ENCODE assay signal across 1 cellular context in the genomic region with DNA sequence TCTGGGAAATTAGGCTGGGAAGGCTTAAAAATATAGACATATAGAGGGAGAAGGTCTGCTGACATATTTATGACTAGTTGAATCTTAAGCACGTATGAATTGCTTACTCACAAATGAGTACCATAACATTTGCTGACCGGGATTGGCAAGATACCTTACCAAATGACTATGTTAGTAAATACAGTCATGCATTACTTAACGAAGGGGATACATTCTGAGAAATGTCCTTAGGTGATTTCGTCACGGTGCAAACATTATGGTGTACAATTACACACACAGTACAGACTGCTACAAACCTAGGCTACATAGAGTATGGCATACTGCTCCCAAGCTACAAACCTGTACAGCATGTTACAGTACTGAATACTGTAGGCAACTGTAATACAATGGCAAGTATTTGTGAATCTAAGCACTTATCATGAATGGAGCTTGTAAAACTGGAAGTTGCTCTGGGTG.
TF ChIP-seq lines count a peak whose summit lies in the region.

No MANE protein-coding gene starts in this region.

TF ChIP-seq in WTC11, 78 proteins besides CTCF, POLR2A, EP300 and RAD21 (continued from another document):
- TF ChIP-seq, protein P1, sequence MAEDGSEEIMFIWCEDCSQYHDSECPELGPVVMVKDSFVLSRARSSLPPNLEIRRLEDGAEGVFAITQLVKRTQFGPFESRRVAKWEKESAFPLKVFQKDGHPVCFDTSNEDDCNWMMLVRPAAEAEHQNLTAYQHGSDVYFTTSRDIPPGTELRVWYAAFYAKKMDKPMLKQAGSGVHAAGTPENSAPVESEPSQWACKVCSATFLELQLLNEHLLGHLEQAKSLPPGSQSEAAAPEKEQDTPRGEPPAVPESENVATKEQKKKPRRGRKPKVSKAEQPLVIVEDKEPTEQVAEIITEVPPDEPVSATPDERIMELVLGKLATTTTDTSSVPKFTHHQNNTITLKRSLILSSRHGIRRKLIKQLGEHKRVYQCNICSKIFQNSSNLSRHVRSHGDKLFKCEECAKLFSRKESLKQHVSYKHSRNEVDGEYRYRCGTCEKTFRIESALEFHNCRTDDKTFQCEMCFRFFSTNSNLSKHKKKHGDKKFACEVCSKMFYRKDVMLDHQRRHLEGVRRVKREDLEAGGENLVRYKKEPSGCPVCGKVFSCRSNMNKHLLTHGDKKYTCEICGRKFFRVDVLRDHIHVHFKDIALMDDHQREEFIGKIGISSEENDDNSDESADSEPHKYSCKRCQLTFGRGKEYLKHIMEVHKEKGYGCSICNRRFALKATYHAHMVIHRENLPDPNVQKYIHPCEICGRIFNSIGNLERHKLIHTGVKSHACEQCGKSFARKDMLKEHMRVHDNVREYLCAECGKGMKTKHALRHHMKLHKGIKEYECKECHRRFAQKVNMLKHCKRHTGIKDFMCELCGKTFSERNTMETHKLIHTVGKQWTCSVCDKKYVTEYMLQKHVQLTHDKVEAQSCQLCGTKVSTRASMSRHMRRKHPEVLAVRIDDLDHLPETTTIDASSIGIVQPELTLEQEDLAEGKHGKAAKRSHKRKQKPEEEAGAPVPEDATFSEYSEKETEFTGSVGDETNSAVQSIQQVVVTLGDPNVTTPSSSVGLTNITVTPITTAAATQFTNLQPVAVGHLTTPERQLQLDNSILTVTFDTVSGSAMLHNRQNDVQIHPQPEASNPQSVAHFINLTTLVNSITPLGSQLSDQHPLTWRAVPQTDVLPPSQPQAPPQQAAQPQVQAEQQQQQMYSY (CRISPR knock-in tag; IDR thresholded peaks at IDR 0.05), result no peak
- TF ChIP-seq GRHL2 (CRISPR knock-in tag; IDR thresholded peaks at IDR 0.05; ENCODE audit: insufficient replicate concordance, severe bottlenecking), result no peak
- no peak for TF ChIP-seq SP1 (CRISPR knock-in tag; conservative IDR thresholded peaks at IDR 0.05)
- no peak for TF ChIP-seq ZBTB21 (CRISPR knock-in tag; IDR thresholded peaks at IDR 0.05; ENCODE audit: borderline replicate concordance)
- TF ChIP-seq HMGA2 (CRISPR knock-in tag; IDR thresholded peaks at IDR 0.05), result no peak
- TF ChIP-seq, protein P2, sequence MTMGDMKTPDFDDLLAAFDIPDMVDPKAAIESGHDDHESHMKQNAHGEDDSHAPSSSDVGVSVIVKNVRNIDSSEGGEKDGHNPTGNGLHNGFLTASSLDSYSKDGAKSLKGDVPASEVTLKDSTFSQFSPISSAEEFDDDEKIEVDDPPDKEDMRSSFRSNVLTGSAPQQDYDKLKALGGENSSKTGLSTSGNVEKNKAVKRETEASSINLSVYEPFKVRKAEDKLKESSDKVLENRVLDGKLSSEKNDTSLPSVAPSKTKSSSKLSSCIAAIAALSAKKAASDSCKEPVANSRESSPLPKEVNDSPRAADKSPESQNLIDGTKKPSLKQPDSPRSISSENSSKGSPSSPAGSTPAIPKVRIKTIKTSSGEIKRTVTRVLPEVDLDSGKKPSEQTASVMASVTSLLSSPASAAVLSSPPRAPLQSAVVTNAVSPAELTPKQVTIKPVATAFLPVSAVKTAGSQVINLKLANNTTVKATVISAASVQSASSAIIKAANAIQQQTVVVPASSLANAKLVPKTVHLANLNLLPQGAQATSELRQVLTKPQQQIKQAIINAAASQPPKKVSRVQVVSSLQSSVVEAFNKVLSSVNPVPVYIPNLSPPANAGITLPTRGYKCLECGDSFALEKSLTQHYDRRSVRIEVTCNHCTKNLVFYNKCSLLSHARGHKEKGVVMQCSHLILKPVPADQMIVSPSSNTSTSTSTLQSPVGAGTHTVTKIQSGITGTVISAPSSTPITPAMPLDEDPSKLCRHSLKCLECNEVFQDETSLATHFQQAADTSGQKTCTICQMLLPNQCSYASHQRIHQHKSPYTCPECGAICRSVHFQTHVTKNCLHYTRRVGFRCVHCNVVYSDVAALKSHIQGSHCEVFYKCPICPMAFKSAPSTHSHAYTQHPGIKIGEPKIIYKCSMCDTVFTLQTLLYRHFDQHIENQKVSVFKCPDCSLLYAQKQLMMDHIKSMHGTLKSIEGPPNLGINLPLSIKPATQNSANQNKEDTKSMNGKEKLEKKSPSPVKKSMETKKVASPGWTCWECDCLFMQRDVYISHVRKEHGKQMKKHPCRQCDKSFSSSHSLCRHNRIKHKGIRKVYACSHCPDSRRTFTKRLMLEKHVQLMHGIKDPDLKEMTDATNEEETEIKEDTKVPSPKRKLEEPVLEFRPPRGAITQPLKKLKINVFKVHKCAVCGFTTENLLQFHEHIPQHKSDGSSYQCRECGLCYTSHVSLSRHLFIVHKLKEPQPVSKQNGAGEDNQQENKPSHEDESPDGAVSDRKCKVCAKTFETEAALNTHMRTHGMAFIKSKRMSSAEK (CRISPR knock-in tag; IDR thresholded peaks at IDR 0.05; ENCODE audit: borderline replicate concordance), result no peak
- TF ChIP-seq SOX15 (CRISPR knock-in tag; IDR thresholded peaks at IDR 0.05), result no peak
- TF ChIP-seq, protein P3, sequence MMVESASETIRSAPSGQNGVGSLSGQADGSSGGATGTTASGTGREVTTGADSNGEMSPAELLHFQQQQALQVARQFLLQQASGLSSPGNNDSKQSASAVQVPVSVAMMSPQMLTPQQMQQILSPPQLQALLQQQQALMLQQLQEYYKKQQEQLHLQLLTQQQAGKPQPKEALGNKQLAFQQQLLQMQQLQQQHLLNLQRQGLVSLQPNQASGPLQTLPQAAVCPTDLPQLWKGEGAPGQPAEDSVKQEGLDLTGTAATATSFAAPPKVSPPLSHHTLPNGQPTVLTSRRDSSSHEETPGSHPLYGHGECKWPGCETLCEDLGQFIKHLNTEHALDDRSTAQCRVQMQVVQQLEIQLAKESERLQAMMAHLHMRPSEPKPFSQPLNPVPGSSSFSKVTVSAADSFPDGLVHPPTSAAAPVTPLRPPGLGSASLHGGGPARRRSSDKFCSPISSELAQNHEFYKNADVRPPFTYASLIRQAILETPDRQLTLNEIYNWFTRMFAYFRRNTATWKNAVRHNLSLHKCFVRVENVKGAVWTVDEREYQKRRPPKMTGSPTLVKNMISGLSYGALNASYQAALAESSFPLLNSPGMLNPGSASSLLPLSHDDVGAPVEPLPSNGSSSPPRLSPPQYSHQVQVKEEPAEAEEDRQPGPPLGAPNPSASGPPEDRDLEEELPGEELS (CRISPR knock-in tag; IDR thresholded peaks at IDR 0.05), result no peak
TF ChIP-seq in WTC11: peak in this region for 0.
